ENCODE assay signal across 8 cellular contexts in the genomic region with DNA sequence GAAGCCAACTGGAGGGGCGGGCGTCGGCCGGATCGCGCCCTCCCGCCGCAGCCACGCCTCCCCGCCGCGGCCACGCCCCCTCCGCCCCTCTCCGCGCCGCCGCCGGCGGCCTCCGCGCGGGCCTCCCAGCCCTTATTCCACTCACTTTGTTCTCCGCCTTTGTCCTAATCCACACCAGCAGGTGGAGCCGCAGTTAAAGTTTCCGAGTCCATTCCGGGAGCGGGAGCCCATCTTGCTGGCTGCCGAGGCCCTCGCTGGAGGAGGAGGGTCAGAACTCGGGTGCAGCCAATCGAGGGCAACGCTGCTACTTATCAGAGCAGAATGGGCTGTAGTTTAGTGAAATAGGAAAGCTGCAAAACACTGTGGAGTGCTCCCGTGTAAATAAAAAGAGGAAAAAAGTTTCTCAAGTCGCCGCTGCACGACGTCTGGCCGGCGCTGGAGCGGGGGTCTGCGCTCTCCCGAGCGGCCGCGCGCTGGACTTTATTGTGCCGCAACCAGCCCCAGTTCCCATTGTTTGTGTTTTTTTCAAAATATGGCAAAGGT. TPM values are rescaled to one million over a fixed set of nuclear protein-coding genes. Genes with fewer than 3 reads are reported as not detected.
DNase-seq lines count a peak whose midpoint lies in the region; ATAC-seq, FAIRE-seq and TF ChIP-seq lines count a peak whose summit lies in the region.

A gene (plus strand): TSS at position 271 of the 543 bp plus-strand sequence. CDS start 262 bp downstream, at position 533.

- H3K4me3 ChIP-seq in Karpas-422 (ENCODE audit: low read length) = peak within 1 kb of the TSS; percentile 92
- peak within 1 kb of the TSS; percentile 88 to 97 (median 95) for H3K4me3 ChIP-seq in esophagus muscularis mucosa

- peaks cover 14% of the 10 kb centered on the region for H3K36me3 ChIP-seq in Karpas-422 (ENCODE audit: insufficient read depth, low read length)
- no peaks in the 10 kb centered on the region for H3K36me3 ChIP-seq in esophagus muscularis mucosa

- peaks cover 90% of the 10 kb centered on the region for H3K79me2 ChIP-seq in Karpas-422 (ENCODE audit: low read length)

- peak; percentile 16 for TF ChIP-seq POLR2A in esophagus muscularis mucosa (IDR thresholded peaks at IDR 0.05; ENCODE audit: low read depth)

- H3K27me3 ChIP-seq in Karpas-422 (ENCODE audit: low read length) (no peaks in the 10 kb centered on the region), esophagus muscularis mucosa (peaks cover 0 to 7% (median 0%) of the 10 kb centered on the region in 4 donors)

- TF ChIP-seq CTCF in esophagus muscularis mucosa (IDR thresholded peaks at IDR 0.05) = peak; percentile 49 to 63 (median 57)

- peak within 1 kb of the TSS; percentile 98 for H3K4me3 Mint-ChIP-seq in activated T-cell treated with anti-CD3 and anti-CD28 coated beads, Interleukin-2, amount 50 U/mL, for 72 hours
- H3K4me3 Mint-ChIP-seq in stimulated activated effector memory CD8-positive, alpha-beta T cell treated with anti-CD3 and anti-CD28 coated beads, Interleukin-12 subunit alpha, Interleukin-12 subunit beta, amount 100 ng/mL, for 72 hours = peak within 1 kb of the TSS; percentile 98

- H3K36me3 Mint-ChIP-seq in activated T-cell treated with anti-CD3 and anti-CD28 coated beads, Interleukin-2, amount 50 U/mL, for 72 hours (ENCODE audit: insufficient read depth in 2 of 2) = peaks cover 7 to 14% of the 10 kb centered on the region in 2 donors
- H3K36me3 Mint-ChIP-seq in stimulated activated effector memory CD8-positive, alpha-beta T cell treated with anti-CD3 and anti-CD28 coated beads, Interleukin-12 subunit alpha, Interleukin-12 subunit beta, amount 100 ng/mL, for 72 hours = peaks cover 32% of the 10 kb centered on the region

- H3K27ac ChIP-seq in Karpas-422 (ENCODE audit: low read length) (peak within 1 kb of the TSS; percentile 97), esophagus muscularis mucosa (replicated peaks in 1 of 4) (peak within 1 kb of the TSS; percentile 93 to 98 (median 97))

- H3K9ac ChIP-seq in Karpas-422 (ENCODE audit: low read length) = peak within 1 kb of the TSS; percentile 89

- DNase-seq in Daoy (ENCODE audit: low read depth) (peak; percentile 98), Karpas-422 (peak; percentile 98), RCC 7860 (ENCODE audit: low spot score) (peak; percentile 94), esophagus muscularis mucosa (ENCODE audit: extremely low spot score) (peak; percentile 99), myocyte (ENCODE audit: low read depth) (peak; percentile 99)
- DNase-seq in activated T-cell treated with anti-CD3 and anti-CD28 coated beads, Interleukin-2, amount 50 U/mL, for 72 hours = peak; percentile 94 to 96
- DNase-seq in stimulated activated effector memory CD8-positive, alpha-beta T cell treated with anti-CD3 and anti-CD28 coated beads, Interleukin-12 subunit alpha, Interleukin-12 subunit beta, amount 100 ng/mL, for 72 hours (ENCODE audit: low spot score in 2 of 2) = peak; percentile 92 to 96

- no peaks in the 10 kb centered on the region for H3K9me3 Mint-ChIP-seq in activated T-cell treated with anti-CD3 and anti-CD28 coated beads, Interleukin-2, amount 50 U/mL, for 72 hours
- no peaks in the 10 kb centered on the region for H3K9me3 Mint-ChIP-seq in stimulated activated effector memory CD8-positive, alpha-beta T cell treated with anti-CD3 and anti-CD28 coated beads, Interleukin-12 subunit alpha, Interleukin-12 subunit beta, amount 100 ng/mL, for 72 hours

- intact Hi-C loops in esophagus muscularis mucosa (cut with DNase I) = loop anchor here (2.0 to 10.0 kb wide), 2 partner anchors 41 to 239 kb away; a partner anchor contains a TSS

- WGBS in esophagus muscularis mucosa = under 1% methylated on average over 23 of the region's 48 CpGs

- H3K4me2 ChIP-seq in Karpas-422 (ENCODE audit: low read depth, low read length, poor library complexity, severe bottlenecking) = peak within 1 kb of the TSS; percentile 88

- H3K9me3 ChIP-seq in Karpas-422 (ENCODE audit: low read length) = no peaks in the 10 kb centered on the region
- no peaks in the 10 kb centered on the region for H3K9me3 ChIP-seq in esophagus muscularis mucosa

- no peak for TF ChIP-seq EP300 in esophagus muscularis mucosa (IDR thresholded peaks at IDR 0.05)

- peak; percentile 69 for ATAC-seq in GM21825 (IDR thresholded peaks at IDR 0.05; ENCODE audit: unreplicated experiment)
- peak; percentile 79 to 80 for ATAC-seq in activated T-cell treated with anti-CD3 and anti-CD28 coated beads, Interleukin-2, amount 50 U/mL, for 72 hours (replicated peaks in 1 of 2)
- ATAC-seq in stimulated activated effector memory CD8-positive, alpha-beta T cell treated with anti-CD3 and anti-CD28 coated beads, Interleukin-12 subunit alpha, Interleukin-12 subunit beta, amount 100 ng/mL, for 72 hours = peak; percentile 84

- H3K4me1 ChIP-seq in Karpas-422 (ENCODE audit: low read length) (peaks cover 75% of the 10 kb centered on the region), esophagus muscularis mucosa (peaks cover 28 to 49% (median 41%) of the 10 kb centered on the region in 4 donors)

- no peaks in the 10 kb centered on the region for H3K27me3 Mint-ChIP-seq in activated T-cell treated with anti-CD3 and anti-CD28 coated beads, Interleukin-2, amount 50 U/mL, for 72 hours (ENCODE audit: low read depth)

- H4K20me1 ChIP-seq in Karpas-422 (ENCODE audit: insufficient read depth, low read depth, low read length) = peaks cover 20% of the 10 kb centered on the region

- peak within 1 kb of the TSS; percentile 99 for H3K27ac Mint-ChIP-seq in activated T-cell treated with anti-CD3 and anti-CD28 coated beads, Interleukin-2, amount 50 U/mL, for 72 hours
- peak within 1 kb of the TSS; percentile 96 for H3K27ac Mint-ChIP-seq in stimulated activated effector memory CD8-positive, alpha-beta T cell treated with anti-CD3 and anti-CD28 coated beads, Interleukin-12 subunit alpha, Interleukin-12 subunit beta, amount 100 ng/mL, for 72 hours

- H3K9me2 ChIP-seq in Karpas-422 (replicated peaks; ENCODE audit: insufficient read depth, low read length) = no peaks in the 10 kb centered on the region

- FAIRE-seq in RCC 7860 (lab: Jason Lieb, UNC) = peak; percentile 69

- peaks cover 51% of the 10 kb centered on the region for H3K4me1 Mint-ChIP-seq in activated T-cell treated with anti-CD3 and anti-CD28 coated beads, Interleukin-2, amount 50 U/mL, for 72 hours (ENCODE audit: low read depth)
- H3K4me1 Mint-ChIP-seq in stimulated activated effector memory CD8-positive, alpha-beta T cell treated with anti-CD3 and anti-CD28 coated beads, Interleukin-12 subunit alpha, Interleukin-12 subunit beta, amount 100 ng/mL, for 72 hours = peaks cover 56% of the 10 kb centered on the region

- no peak within 1 kb of the TSS for H2AFZ ChIP-seq in Karpas-422 (ENCODE audit: low read length)

RNA-seq across cellular contexts. Expression of the gene that starts here (rescaled TPM):
- total RNA-seq in Daoy (2014; rRNA removed; shearing (Covaris generic)) = 41.5 and 42.5 TPM in 2 replicates
- 79.9 and 90.8 TPM in 2 replicates for total RNA-seq in Karpas-422 (2014; rRNA removed; shearing (Covaris generic); ENCODE audit: low replicate concordance)
- 10 to 100 TPM; 45.6 to 58.4 TPM for total RNA-seq in activated T-cell treated with anti-CD3 and anti-CD28 coated beads, Interleukin-2, amount 50 U/mL, for 72 hours
- 10 to 100 TPM in 2 of 4 donors, 1 to 10 TPM in 2; 6.6 to 13.7 (median 10.9) TPM for total RNA-seq in esophagus muscularis mucosa
- 19.7 and 24.0 TPM in 2 replicates for total RNA-seq in myocyte
- polyA plus RNA-seq in myocyte (2012) = 9.7 TPM

Comparison
In these comparisons a context has a peak if more than half of its experiments do, and no peak if none do; other contexts are left out.
1. Peak in every context shown above with its lines: DNase-seq, ATAC-seq, H3K4me3 ChIP-seq and H3K27ac ChIP-seq.